Comparison of ENCODE assay signal across 6 cellular contexts in genomic region chr7:73481521-73481920, GRCh38. TPM values are rescaled to one million over a fixed set of nuclear protein-coding genes. Genes with fewer than 3 reads are reported as not detected.
DNase-seq lines count a peak whose midpoint lies in the region; ATAC-seq, FAIRE-seq and TF ChIP-seq lines count a peak whose summit lies in the region.
"Not testable (repeated sequence)": the region's sequence is repeated elsewhere in the genome, so short reads cannot be mapped to it uniquely, and the experiment has no call there.
"Had no signal": no experiment of that assay in that cellular context is flagged by ENCODE, and none has a peak within 500 bp of the region (broad histone marks: within the 10 kb centered on the region; RNA-seq: fewer than 3 reads in every experiment).

No MANE protein-coding gene starts in this region.

- not testable (repeated sequence) for FAIRE-seq in A549 (lab: Jason Lieb, UNC); H1 (lab: Jason Lieb, UNC); HepG2 (lab: Jason Lieb, UNC)

- H3K27me3 ChIP-seq in H1 (replicated peaks in 1 of 4; ENCODE audit: control insufficient read depth in 3 of 4, extremely low read depth in 1 of 4, insufficient read depth in 3 of 4, low read length in 3 of 4); HepG2 (ENCODE audit: control insufficient read depth in 1 of 2, insufficient read depth in 2 of 2, low read length in 2 of 2); osteoblast (ENCODE audit: insufficient read depth, low read length): not testable (repeated sequence)

- not testable (repeated sequence) for H2BK5ac ChIP-seq in H1 (ENCODE audit: low read depth, low read length)

- ATAC-seq in A549, HepG2: not testable (repeated sequence)

- not testable (repeated sequence) for H4K20me1 ChIP-seq in H1 (replicated peaks in 1 of 2; ENCODE audit: control insufficient read depth in 1 of 2, insufficient read depth in 2 of 2, low read length in 2 of 2); HepG2 (ENCODE audit: insufficient read depth, low read length); osteoblast (ENCODE audit: insufficient read depth, low read length)

- H3K9ac ChIP-seq in H1 (replicated peaks in 1 of 4; ENCODE audit: extremely low read depth in 1 of 4, low read depth in 3 of 4, low read length in 3 of 4); HepG2 (ENCODE audit: insufficient read depth, low read depth, low read length): not testable (repeated sequence)

- TF ChIP-seq CTCF in A549 (IDR thresholded peaks at IDR 0.05); H1 (IDR thresholded peaks at IDR 0.05; ENCODE audit: control extremely low read depth in 1 of 3, insufficient read depth in 1 of 3, low read depth in 1 of 3, low read length in 3 of 3); HepG2 (CRISPR knock-in tag; IDR thresholded peaks at IDR 0.05); osteoblast (IDR thresholded peaks at IDR 0.05; ENCODE audit: extremely low read depth, low read depth, low read length): not testable (repeated sequence)

- H3K23ac ChIP-seq in H1 (ENCODE audit: insufficient read length): not testable (repeated sequence)

- not testable (repeated sequence) for H3K56ac ChIP-seq in H1 (replicated peaks; ENCODE audit: insufficient read length, low read depth, low read length)

- not testable (repeated sequence) for H4K91ac ChIP-seq in H1 (replicated peaks; ENCODE audit: insufficient read length, low read length)

- not testable (repeated sequence) for H3K4me2 ChIP-seq in A549; H1 (ENCODE audit: insufficient read depth in 1 of 2, low read depth in 2 of 2, low read length in 2 of 2); HepG2 (ENCODE audit: low read depth, low read length); osteoblast (ENCODE audit: insufficient read depth, low read length)

- H3K14ac ChIP-seq in H1 (ENCODE audit: insufficient read length): not testable (repeated sequence)

- H3K18ac ChIP-seq in H1 (ENCODE audit: extremely low read depth, low read length): not testable (repeated sequence)

- in situ Hi-C loops in HepG2 (cut with HindIII; ENCODE audit: extremely low pct_ligation_motif_present, low pct_unique_long_range_greater_than_20kb): not testable (repeated sequence)

- H4K5ac ChIP-seq in H1 (ENCODE audit: insufficient read length, low read depth, low read length): not testable (repeated sequence)

- not testable (repeated sequence) for H2BK15ac ChIP-seq in H1 (ENCODE audit: low read length)

- WGBS in A549 (ENCODE audit: missing lambda C conversion rate): 92% methylated on average over 12 of the region's 12 CpGs
- 94% methylated on average over 12 of the region's 12 CpGs; no CpG with 5 or more reads in 1 of the 2 experiments for WGBS in H1 (ENCODE audit: extremely low coverage in 1 of 2, insufficient coverage in 1 of 2, insufficient read length in 1 of 2, insufficient replicate concordance in 2 of 2, low coverage in 1 of 2, low lambda C conversion rate in 2 of 2, missing lambda C conversion rate in 1 of 2), 2 experiments
- 97% methylated on average over 12 of the region's 12 CpGs for WGBS in HepG2 (ENCODE audit: low lambda C conversion rate)

- CTCF ChIA-PET in A549 (lab: Yijun Ruan, JAX) (interaction anchor here (0.5 to 1.0 kb wide), 2 partner anchors 9 to 72 kb away, joined by 3 read pairs; no protein-coding TSS in a partner anchor), H1 (lab: Charles Lee; ENCODE audit: partially characterized antibody) (interaction anchor here (0.6 kb wide), 1 partner anchor 45 kb away, joined by 3 read pairs; no protein-coding TSS in a partner anchor)
- CTCF ChIA-PET in HepG2 (lab: Yijun Ruan, JAX; ENCODE audit: low intra/inter-chr PET ratio, low total read pairs): not testable (repeated sequence)

- TF ChIP-seq RAD21 in A549 (conservative IDR thresholded peaks at IDR 0.05 in 1 of 2, IDR thresholded peaks at IDR 0.05 in 1 of 2); H1 (IDR thresholded peaks at IDR 0.05 in 1 of 2, conservative IDR thresholded peaks at IDR 0.05 in 1 of 2; ENCODE audit: low read depth in 2 of 2, low read length in 2 of 2); HepG2 (CRISPR knock-in tag; IDR thresholded peaks at IDR 0.05): not testable (repeated sequence)

- H3K27ac ChIP-seq in A549; H1 (ENCODE audit: low read depth, low read length); HepG2 (ENCODE audit: extremely low read length, insufficient read depth, low read length); osteoblast (ENCODE audit: low read depth, low read length): not testable (repeated sequence)

- POLR2A ChIA-PET in A549 (lab: Yijun Ruan, JAX); HepG2 (lab: Yijun Ruan, JAX): not testable (repeated sequence)
- POLR2A ChIA-PET in H1 (lab: Charles Lee; ENCODE audit: partially characterized antibody): interaction anchor here (0.9 kb wide), 1 partner anchor 173 kb away, joined by 3 read pairs; the partner anchor contains the start of gene NSUN5

- H3K36me3 ChIP-seq in H1 (ENCODE audit: control insufficient read depth in 2 of 4, insufficient read depth in 4 of 4, low read length in 3 of 4) (peaks cover 16 to 58% (median 38%) of the 10 kb centered on the region in 4 experiments), HepG2 (replicated peaks in 1 of 2; ENCODE audit: control insufficient read depth in 1 of 2, insufficient read depth in 2 of 2, low read length in 2 of 2) (peaks cover 20 to 80% of the 10 kb centered on the region in 2 experiments), osteoblast (ENCODE audit: insufficient read depth, low read length) (peaks cover 57% of the 10 kb centered on the region)

- not testable (repeated sequence) for H2AK5ac ChIP-seq in H1 (ENCODE audit: low read depth, low read length)

- not testable (repeated sequence) for H3K23me2 ChIP-seq in H1 (ENCODE audit: low read depth, low read length)

- H4K8ac ChIP-seq in H1 (ENCODE audit: extremely low read depth, insufficient read depth, low read length): not testable (repeated sequence)

- TF ChIP-seq POLR2A in A549 (IDR thresholded peaks at IDR 0.05; ENCODE audit: low read length); H1 (IDR thresholded peaks at IDR 0.05; ENCODE audit: control extremely low read depth in 1 of 2, low read depth in 2 of 2, low read length in 2 of 2); HepG2 (IDR thresholded peaks at IDR 0.05; ENCODE audit: insufficient read depth in 1 of 2, low read depth in 2 of 2, low read length in 2 of 2): not testable (repeated sequence)

- not testable (repeated sequence) for H2BK12ac ChIP-seq in H1 (ENCODE audit: low read depth, low read length)

- H2BK20ac ChIP-seq in H1 (ENCODE audit: low read length): not testable (repeated sequence)

- not testable (repeated sequence) for BruUV-seq in HepG2 (replicated peaks; lab: Mats Ljungman, UMichigan)

- H3K4me3 ChIP-seq in A549; H1 (ENCODE audit: extremely low read depth in 1 of 4, insufficient read depth in 2 of 4, low read depth in 3 of 4, low read length in 4 of 4); HepG2 (replicated peaks in 1 of 3; ENCODE audit: insufficient read depth in 1 of 3, low read depth in 2 of 3, low read length in 3 of 3); osteoblast (ENCODE audit: insufficient read depth, low read length): not testable (repeated sequence)

- TF ChIP-seq EP300 in A549 (IDR thresholded peaks at IDR 0.05); H1 (IDR thresholded peaks at IDR 0.05; ENCODE audit: borderline replicate concordance in 1 of 2, low read depth in 2 of 2, low read length in 2 of 2); HepG2 (IDR thresholded peaks at IDR 0.05; ENCODE audit: low read depth in 2 of 2, low read length in 2 of 2); HepG2 (CRISPR knock-in tag; IDR thresholded peaks at IDR 0.05; ENCODE audit: borderline replicate concordance): not testable (repeated sequence)

- intact Hi-C loops in HepG2 (cut with micrococcal nuclease; ENCODE audit: unreplicated experiment): not testable (repeated sequence)

- not testable (repeated sequence) for DNase-seq in A549 (ENCODE audit: low read depth in 1 of 2, low spot score in 1 of 2); H1 (ENCODE audit: low read depth in 1 of 2, low spot score in 2 of 2); HepG2 (ENCODE audit: low spot score)
- peak; percentile 29 for DNase-seq in SW480 (ENCODE audit: low spot score)
- peak; percentile 30 for DNase-seq in osteoblast (ENCODE audit: insufficient read length, low spot score, missing footprints)

- H3K9me3 ChIP-seq in A549; H1 (ENCODE audit: insufficient read depth in 2 of 2, low read depth in 1 of 2, low read length in 1 of 2); HepG2 (ENCODE audit: low read length); osteoblast (ENCODE audit: low read depth, low read length): not testable (repeated sequence)

- H3K79me1 ChIP-seq in H1 (ENCODE audit: low read depth, low read length): not testable (repeated sequence)

- H3K4ac ChIP-seq in H1 (replicated peaks; ENCODE audit: insufficient read length, low read depth, low read length): not testable (repeated sequence)

- H3K4me1 ChIP-seq in A549; H1 (replicated peaks in 1 of 4; ENCODE audit: control insufficient read depth in 3 of 4, insufficient read depth in 4 of 4, low read length in 3 of 4); HepG2 (ENCODE audit: insufficient read depth, low read length); osteoblast (ENCODE audit: insufficient read depth, low read length): not testable (repeated sequence)

- H3K79me2 ChIP-seq in H1 (ENCODE audit: control insufficient read depth in 1 of 2, insufficient read depth in 2 of 2, low read length in 2 of 2) (peaks cover 0 to 77% of the 10 kb centered on the region in 2 experiments; a peak in 2 of 4 replicates), HepG2 (ENCODE audit: insufficient read depth, low read length) (peaks cover 18% of the 10 kb centered on the region), osteoblast (ENCODE audit: insufficient read depth, low read length) (peaks cover 82% of the 10 kb centered on the region)

- not testable (repeated sequence) for H2AFZ ChIP-seq in H1 (ENCODE audit: low read length); HepG2 (ENCODE audit: low read length); osteoblast (ENCODE audit: low read length)

- H2BK120ac ChIP-seq in H1 (replicated peaks; ENCODE audit: low read depth, low read length): not testable (repeated sequence)

RNA-seq across cellular contexts. Expression of gene BAZ1B, which starts 40.6 kb away (rescaled TPM):
- polyA plus RNA-seq in A549 (2011; rRNA removed): 54.8 and 59.0 TPM in 2 replicates
- 18.1 and 19.1 TPM in 2 replicates for polyA plus RNA-seq in A549 (2012; cell fraction: cytosol; rRNA removed)
- 21.5 and 35.5 TPM in 2 replicates for polyA plus RNA-seq in A549 (2012; cell fraction: nucleus; rRNA removed)
- polyA plus RNA-seq in A549 (2017; fragmentation: RNase III; extraction: RNeasy Plus Mini Kit Qiagen cat#74134 plus additional on column Dnase treatment): 63.0 to 67.5 TPM (median 66.8 TPM) in 3 replicates
- polyA minus RNA-seq in A549 (2011; rRNA and poly(A)+ RNA removed): 53.3 and 60.6 TPM in 2 replicates
- 83.6 and 86.8 TPM in 2 replicates for total RNA-seq in H1 (2021; fragmentation: NEBNext Ultra II Directional; extraction: Animal tissue kit (Norgen Biotek cat#: 25700))
- 14.8 and 21.0 TPM in 2 replicates for polyA plus RNA-seq in H1 (2011; rRNA removed)
- polyA plus RNA-seq in H1 (2011; cell fraction: cytosol; rRNA removed): 24.6 TPM
- 28.1 TPM for polyA plus RNA-seq in H1 (2011; cell fraction: nucleus; rRNA removed)
- polyA plus RNA-seq in H1 (2012, experiment 1 of 2): 47.8 to 66.9 TPM (median 55.8 TPM) in 4 replicates
- 4.4 TPM for polyA plus RNA-seq in H1 (2012, experiment 2 of 2)
- 38.4 TPM for polyA plus RNA-seq in H1 (2013, experiment 1 of 2)
- polyA plus RNA-seq in H1 (2013, experiment 2 of 2): 37.6 TPM
- polyA minus RNA-seq in H1 (2011; rRNA and poly(A)+ RNA removed): 43.7 and 44.8 TPM in 2 replicates
- 37.3 TPM for polyA minus RNA-seq in H1 (2011; cell fraction: cytosol; rRNA and poly(A)+ RNA removed)
- polyA minus RNA-seq in H1 (2011; cell fraction: nucleus; rRNA and poly(A)+ RNA removed): 43.8 TPM
- 69.4 and 93.4 TPM in 2 replicates for total RNA-seq in HepG2 (2016; rRNA removed; fragmentation: Illumina TruSeq; extraction: Trizol)
- 29.9 and 35.0 TPM in 2 replicates for total RNA-seq in HepG2 (2016; cell fraction: cytosol; rRNA removed; fragmentation: Illumina TruSeq; extraction: Trizol; ENCODE audit: low read depth)
- 68.0 and 83.9 TPM in 2 replicates for total RNA-seq in HepG2 (2016; cell fraction: insoluble cytoplasmic fraction; rRNA removed; fragmentation: Illumina TruSeq; extraction: Trizol)
- 26.8 and 29.8 TPM in 2 replicates for total RNA-seq in HepG2 (2016; cell fraction: membrane; rRNA removed; fragmentation: Illumina TruSeq; extraction: Trizol)
- total RNA-seq in HepG2 (2016; cell fraction: nucleus; rRNA removed; fragmentation: Illumina TruSeq; extraction: Trizol): 55.8 and 62.8 TPM in 2 replicates
- polyA plus RNA-seq in HepG2 (2011; rRNA removed): 16.0 and 18.6 TPM in 2 replicates
- polyA plus RNA-seq in HepG2 (2011; cell fraction: cytosol; rRNA removed): 11.7 and 16.5 TPM in 2 replicates
- 12.5 and 14.6 TPM in 2 replicates for polyA plus RNA-seq in HepG2 (2011; cell fraction: nucleus; rRNA removed)
- polyA plus RNA-seq in HepG2 (2012): 30.4 and 30.5 TPM in 2 replicates
- 2.1 and 2.4 TPM in 2 replicates for polyA plus RNA-seq in HepG2 (2016; cell fraction: cytosol; fragmentation: Illumina TruSeq; extraction: Trizol; ENCODE audit: low read depth)
- polyA plus RNA-seq in HepG2 (2016; cell fraction: insoluble cytoplasmic fraction; fragmentation: Illumina TruSeq; extraction: Trizol; ENCODE audit: low read depth): 54.0 and 59.8 TPM in 2 replicates
- 6.2 and 7.3 TPM in 2 replicates for polyA plus RNA-seq in HepG2 (2016; cell fraction: membrane; fragmentation: Illumina TruSeq; extraction: Trizol; ENCODE audit: low read depth)
- 62.5 and 70.0 TPM in 2 replicates for polyA plus RNA-seq in HepG2 (2016; cell fraction: nucleus; fragmentation: Illumina TruSeq; extraction: Trizol; ENCODE audit: insufficient read depth, low read depth)
- polyA minus RNA-seq in HepG2 (2011; rRNA and poly(A)+ RNA removed; ENCODE audit: low replicate concordance): 27.5 and 49.4 TPM in 2 replicates
- 27.1 and 30.7 TPM in 2 replicates for polyA minus RNA-seq in HepG2 (2011; cell fraction: cytosol; rRNA and poly(A)+ RNA removed)
- polyA minus RNA-seq in HepG2 (2011; cell fraction: nucleus; rRNA and poly(A)+ RNA removed): 31.3 and 44.1 TPM in 2 replicates
- 58.3 and 61.2 TPM in 2 replicates for total RNA-seq in osteoblast

RNA-seq across cellular contexts. Expression of gene FZD9, which starts 47.9 kb away (rescaled TPM):
- polyA plus RNA-seq in A549 (2011; rRNA removed): 0.57 and 0.78 TPM in 2 replicates
- polyA plus RNA-seq in A549 (2012; cell fraction: cytosol; rRNA removed): 1.2 and 2.1 TPM in 2 replicates
- 1.6 and 2.3 TPM in 2 replicates for polyA plus RNA-seq in A549 (2012; cell fraction: nucleus; rRNA removed)
- polyA plus RNA-seq in A549 (2017; fragmentation: RNase III; extraction: RNeasy Plus Mini Kit Qiagen cat#74134 plus additional on column Dnase treatment): 0.81 to 1.3 TPM (median 1.2 TPM) in 3 replicates
- polyA minus RNA-seq in A549 (2011; rRNA and poly(A)+ RNA removed): 0.73 and 0.83 TPM in 2 replicates
- 3.2 and 3.5 TPM in 2 replicates for total RNA-seq in H1 (2021; fragmentation: NEBNext Ultra II Directional; extraction: Animal tissue kit (Norgen Biotek cat#: 25700))
- polyA plus RNA-seq in H1 (2011; rRNA removed): 4.7 and 6.7 TPM in 2 replicates
- 4.3 TPM for polyA plus RNA-seq in H1 (2011; cell fraction: cytosol; rRNA removed)
- 4.8 TPM for polyA plus RNA-seq in H1 (2011; cell fraction: nucleus; rRNA removed)
- polyA plus RNA-seq in H1 (2012, experiment 1 of 2): 1.6 to 3.3 TPM (median 3.1 TPM) in 4 replicates
- polyA plus RNA-seq in H1 (2012, experiment 2 of 2): 2.7 TPM
- polyA plus RNA-seq in H1 (2013, experiment 1 of 2): 3.4 TPM
- polyA plus RNA-seq in H1 (2013, experiment 2 of 2): 3.3 TPM
- 1.4 and 1.5 TPM in 2 replicates for polyA minus RNA-seq in H1 (2011; rRNA and poly(A)+ RNA removed)
- polyA minus RNA-seq in H1 (2011; cell fraction: cytosol; rRNA and poly(A)+ RNA removed): 5.6 TPM
- polyA minus RNA-seq in H1 (2011; cell fraction: nucleus; rRNA and poly(A)+ RNA removed): 7.9 TPM
- total RNA-seq in HepG2 (2016; rRNA removed; fragmentation: Illumina TruSeq; extraction: Trizol): 0.87 and 2.2 TPM in 2 replicates
- 0.88 and 1.5 TPM in 2 replicates for total RNA-seq in HepG2 (2016; cell fraction: cytosol; rRNA removed; fragmentation: Illumina TruSeq; extraction: Trizol; ENCODE audit: low read depth)
- total RNA-seq in HepG2 (2016; cell fraction: insoluble cytoplasmic fraction; rRNA removed; fragmentation: Illumina TruSeq; extraction: Trizol): 1.0 and 2.2 TPM in 2 replicates
- 2.2 and 2.9 TPM in 2 replicates for total RNA-seq in HepG2 (2016; cell fraction: membrane; rRNA removed; fragmentation: Illumina TruSeq; extraction: Trizol)
- 1.5 and 1.7 TPM in 2 replicates for total RNA-seq in HepG2 (2016; cell fraction: nucleus; rRNA removed; fragmentation: Illumina TruSeq; extraction: Trizol)
- 0.53 and 0.94 TPM in 2 replicates for polyA plus RNA-seq in HepG2 (2011; rRNA removed)
- 0.90 and 1.4 TPM in 2 replicates for polyA plus RNA-seq in HepG2 (2011; cell fraction: cytosol; rRNA removed)
- polyA plus RNA-seq in HepG2 (2011; cell fraction: nucleus; rRNA removed): 1.0 and 1.3 TPM in 2 replicates
- polyA plus RNA-seq in HepG2 (2012): 0.43 and 0.53 TPM in 2 replicates
- 0.84 and 1.2 TPM in 2 replicates for polyA plus RNA-seq in HepG2 (2016; cell fraction: cytosol; fragmentation: Illumina TruSeq; extraction: Trizol; ENCODE audit: low read depth)
- polyA plus RNA-seq in HepG2 (2016; cell fraction: insoluble cytoplasmic fraction; fragmentation: Illumina TruSeq; extraction: Trizol; ENCODE audit: low read depth): 0.85 and 1.4 TPM in 2 replicates
- polyA plus RNA-seq in HepG2 (2016; cell fraction: membrane; fragmentation: Illumina TruSeq; extraction: Trizol; ENCODE audit: low read depth): 1.8 and 2.0 TPM in 2 replicates
- 2.1 and 2.2 TPM in 2 replicates for polyA plus RNA-seq in HepG2 (2016; cell fraction: nucleus; fragmentation: Illumina TruSeq; extraction: Trizol; ENCODE audit: insufficient read depth, low read depth)
- polyA minus RNA-seq in HepG2 (2011; rRNA and poly(A)+ RNA removed; ENCODE audit: low replicate concordance): 0.54 and 5.2 TPM in 2 replicates
- polyA minus RNA-seq in HepG2 (2011; cell fraction: cytosol; rRNA and poly(A)+ RNA removed): 1.2 and 1.4 TPM in 2 replicates
- polyA minus RNA-seq in HepG2 (2011; cell fraction: nucleus; rRNA and poly(A)+ RNA removed): 1.5 and 2.3 TPM in 2 replicates
- 0.29 and 0.36 TPM in 2 replicates for total RNA-seq in osteoblast
- total RNA-seq: CD4-positive, alpha-beta T cell had no signal
